9 cellular contexts compared by ENCODE assay signal in genomic region chr10:28177944-28178637, GRCh38.
DNase-seq lines count a peak whose midpoint lies in the region; ATAC-seq and TF ChIP-seq lines count a peak whose summit lies in the region.
"Had no signal": no experiment of that assay in that cellular context is flagged by ENCODE, and none has a peak within 500 bp of the region (broad histone marks: within the 10 kb centered on the region; RNA-seq: fewer than 3 reads in every experiment).

No MANE protein-coding gene starts in this region.

- no peaks in the 10 kb centered on the region for H3K36me3 Mint-ChIP-seq in activated T-cell treated with anti-CD3 and anti-CD28 coated beads, Interleukin-2, amount 50 U/mL, for 24 hours (ENCODE audit: low read depth)

- no peak for TF ChIP-seq CTCF in liver (IDR thresholded peaks at IDR 0.05; ENCODE audit: low read depth, low read length, missing input control)

- H3K4me3 Mint-ChIP-seq in activated T-cell treated with anti-CD3 and anti-CD28 coated beads, Interleukin-2, amount 50 U/mL, for 24 hours, result peak overlapping the region; percentile 80
- H3K4me3 Mint-ChIP-seq: nephron had no signal

- no peaks in the 10 kb centered on the region for H3K36me3 ChIP-seq in liver (ENCODE audit: control insufficient read depth in 4 of 4, insufficient read depth in 3 of 4, low read depth in 1 of 4, low read length in 3 of 4)

- H3K27ac Mint-ChIP-seq in activated T-cell treated with anti-CD3 and anti-CD28 coated beads, Interleukin-2, amount 50 U/mL, for 24 hours, result peak overlapping the region; percentile 94
- H3K27ac Mint-ChIP-seq: nephron had no signal

- no peaks in the 10 kb centered on the region for H3K27me3 ChIP-seq in liver (ENCODE audit: control insufficient read depth in 4 of 4, insufficient read depth in 4 of 4, low read length in 3 of 4)

- no peaks in the 10 kb centered on the region for H3K9me3 ChIP-seq in liver (ENCODE audit: control insufficient read depth in 4 of 4, low read length in 3 of 4)

- peaks cover 0 to 18% (median 6%) of the 10 kb centered on the region in 4 donors for H3K4me1 ChIP-seq in liver (ENCODE audit: control insufficient read depth in 4 of 4, insufficient read depth in 4 of 4, low read length in 3 of 4)

- TF ChIP-seq RAD21 in liver (IDR thresholded peaks at IDR 0.05), result no peak

- no peaks in the 10 kb centered on the region for H3K9me3 Mint-ChIP-seq in activated T-cell treated with anti-CD3 and anti-CD28 coated beads, Interleukin-2, amount 50 U/mL, for 24 hours
- H3K9me3 Mint-ChIP-seq: nephron had no signal

- H3K4me1 Mint-ChIP-seq in activated T-cell treated with anti-CD3 and anti-CD28 coated beads, Interleukin-2, amount 50 U/mL, for 24 hours (ENCODE audit: low read depth), result peaks cover 42% of the 10 kb centered on the region

- ATAC-seq in GM18907 (IDR thresholded peaks at IDR 0.05; ENCODE audit: unreplicated experiment) (peak; percentile 71), HG02973 (IDR thresholded peaks at IDR 0.05; ENCODE audit: unreplicated experiment) (peak; percentile 76), HG03025 (IDR thresholded peaks at IDR 0.05; ENCODE audit: low FRiP score, unreplicated experiment) (no peak)

- H3K27me3 Mint-ChIP-seq in activated T-cell treated with anti-CD3 and anti-CD28 coated beads, Interleukin-2, amount 50 U/mL, for 24 hours, result no peaks in the 10 kb centered on the region

- peak overlapping the region in 2 of 3 donors; percentile 24 to 40 for H3K4me3 ChIP-seq in liver (ENCODE audit: low read depth in 1 of 3, low read length in 3 of 3)
- H3K4me3 ChIP-seq: SK-N-MC had no signal

- peak overlapping the region; percentile 69 to 87 for H3K27ac ChIP-seq in liver (ENCODE audit: low read depth in 1 of 2, low read length in 2 of 2)
- H3K27ac ChIP-seq: SK-N-MC had no signal

- peak overlapping the region; percentile 75 to 81 for H3K9ac ChIP-seq in liver (ENCODE audit: low read depth in 1 of 2, low read length in 2 of 2)

- WGBS in liver, result 51% methylated on average over 4 of the region's 4 CpGs

- DNase-seq in activated T-cell treated with anti-CD3 and anti-CD28 coated beads, Interleukin-2, amount 50 U/mL, for 24 hours, result peak; percentile 44
- DNase-seq in NCI-H748 treated with DMSO at 0.1 percent for 48 hours (lab: John Stamatoyannopoulos, UW), result no peak
- no peak for DNase-seq in activated effector memory CD4-positive, alpha-beta T cell treated with Interleukin-2 at 50 U/mL for 16 hours

TF ChIP-seq in liver, 16 proteins besides CTCF, POLR2A, EP300 and RAD21:
- TF ChIP-seq FOXA1 (IDR thresholded peaks at IDR 0.05) (no peak), GABPA (IDR thresholded peaks at IDR 0.05 in 1 of 2, conservative IDR thresholded peaks at IDR 0.05 in 1 of 2) (no peak), MAX (IDR thresholded peaks at IDR 0.05) (no peak), SP1 (IDR thresholded peaks at IDR 0.05) (no peak), JUND (IDR thresholded peaks at IDR 0.05) (no peak), HNF4G (IDR thresholded peaks at IDR 0.05) (no peak), EGR1 (IDR thresholded peaks at IDR 0.05; ENCODE audit: low read depth in 2 of 2) (no peak), NR2F2 (IDR thresholded peaks at IDR 0.05) (no peak), FOXA2 (IDR thresholded peaks at IDR 0.05) (no peak)
